8 cellular contexts compared by ENCODE assay signal in the genomic region with DNA sequence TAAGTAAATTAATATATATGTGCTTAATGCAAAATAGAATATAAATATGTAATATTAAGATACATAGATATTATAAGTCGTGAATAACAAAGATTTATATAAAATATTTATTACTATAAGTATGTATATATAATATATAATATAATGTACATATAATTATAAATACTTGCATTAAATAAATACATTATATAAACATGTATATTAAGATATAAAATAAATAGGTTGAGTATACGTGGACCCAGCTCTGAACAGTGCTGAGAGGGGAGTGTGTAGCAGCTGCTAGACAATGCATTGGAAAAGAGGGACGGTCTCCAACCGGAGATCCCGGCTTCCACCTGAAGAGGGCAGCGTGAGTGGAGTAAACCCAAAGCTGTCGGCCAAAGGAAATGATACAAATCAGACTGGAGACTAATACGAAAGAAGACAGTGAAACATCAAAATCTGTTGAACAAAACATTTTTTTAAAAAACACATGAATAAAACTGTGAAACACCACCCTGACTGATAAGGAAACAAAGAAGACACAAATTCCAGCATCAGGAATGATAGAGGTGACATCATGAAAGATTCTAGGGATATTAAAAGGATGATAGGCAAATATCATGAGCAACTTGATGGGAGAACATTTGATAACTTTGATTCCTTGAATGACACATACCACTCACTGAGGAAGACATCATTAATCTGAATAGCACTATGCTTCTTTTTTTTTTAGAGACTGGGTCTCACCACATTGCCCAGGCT.
DNase-seq lines count a peak whose midpoint lies in the region; ATAC-seq, FAIRE-seq and TF ChIP-seq lines count a peak whose summit lies in the region.

No MANE protein-coding gene starts in this region.

- H2AFZ ChIP-seq in parathyroid adenoma: no peak overlapping the region

- POLR2A ChIA-PET in RWPE1 (lab: Yijun Ruan, JAX; ENCODE audit: low non-redundant PET): no interaction called here

- no peaks in the 10 kb centered on the region for H3K27me3 ChIP-seq in foreskin keratinocyte
- no peaks in the 10 kb centered on the region for H3K27me3 ChIP-seq in parathyroid adenoma (ENCODE audit: control insufficient read depth, insufficient read depth, low read length)

- no peak overlapping the region for H3K9ac ChIP-seq in parathyroid adenoma

- H3K36me3 ChIP-seq in parathyroid adenoma (ENCODE audit: control insufficient read depth, insufficient read depth, low read length): no peaks in the 10 kb centered on the region

- H3K27ac ChIP-seq in RWPE1 (no peak overlapping the region), foreskin keratinocyte (peak overlapping the region; percentile 71), parathyroid adenoma (no peak overlapping the region)

- H3K79me2 ChIP-seq in parathyroid adenoma: no peaks in the 10 kb centered on the region

- no peaks in the 10 kb centered on the region for H3K9me3 ChIP-seq in parathyroid adenoma (ENCODE audit: control insufficient read depth, low read length)

- no peak overlapping the region for H3K4me2 ChIP-seq in parathyroid adenoma (ENCODE audit: low read length)

- TF ChIP-seq CTCF in D721Med (IDR thresholded peaks at IDR 0.05; ENCODE audit: insufficient read depth, missing control alignments) (peak; percentile 79), RWPE1 (conservative IDR thresholded peaks at IDR 0.05; ENCODE audit: low read depth) (peak; percentile 79), foreskin keratinocyte (conservative IDR thresholded peaks at IDR 0.05) (peak; percentile 83), parathyroid adenoma (IDR thresholded peaks at IDR 0.05) (peak; percentile 50)

- FAIRE-seq in D721Med (lab: Jason Lieb, UNC) (no peak), urothelium cell line (lab: Jason Lieb, UNC) (no peak)

- H3K4me3 ChIP-seq in parathyroid adenoma (ENCODE audit: low read depth, low read length): no peak overlapping the region

- ATAC-seq in foreskin keratinocyte (peak; percentile 47), GM18517 (IDR thresholded peaks at IDR 0.05; ENCODE audit: unreplicated experiment) (no peak)

- H3K4me1 ChIP-seq in foreskin keratinocyte (peaks cover 13% of the 10 kb centered on the region), parathyroid adenoma (no peaks in the 10 kb centered on the region)

- CTCF ChIA-PET in RWPE1 (lab: Yijun Ruan, JAX): interaction anchor here (0.5 to 1.1 kb wide), 7 partner anchors 10 to 261 kb away, joined by 3 to 5 read pairs (median 4); no protein-coding TSS in a partner anchor

- DNase-seq in D721Med (ENCODE audit: insufficient read length, low spot score) (peak; percentile 59), Kasumi-1 (lab: John Stamatoyannopoulos, UW) (peak; percentile 88 to 94), RWPE1 (ENCODE audit: low spot score) (peak; percentile 62), foreskin keratinocyte (peak in 1 of 2 donors; percentile 38), urothelium cell line (ENCODE audit: low spot score) (peak; percentile 83)
- DNase-seq in activated T-helper 9 cell treated with anti-CD3 and anti-CD28 coated beads, Interleukin-2, amount 50 U/mL, for 16 hours (ENCODE audit: low read depth): peak; percentile 49
